Comparison of ENCODE assay signal across 13 cellular contexts in genomic region chrX:9867753-9868152, GRCh38.
"Had no signal": no experiment of that assay in that cellular context is flagged by ENCODE, and none has a peak within 500 bp of the region (broad histone marks: within the 10 kb centered on the region; RNA-seq: fewer than 3 reads in every experiment).

No MANE protein-coding gene starts in this region.

- H3K27ac ChIP-seq: tibial artery, vagina had no signal

- H3K4me1 ChIP-seq: tibial artery, vagina had no signal

- H3K36me3 ChIP-seq: tibial artery, vagina had no signal

- ATAC-seq: activated T-cell treated with anti-CD3 and anti-CD28 coated beads, Interleukin-2, amount 50 U/mL, for 72 hours; effector memory CD8-positive, alpha-beta T cell had no signal

- DNase-seq: activated CD4-positive, CD25-positive, alpha-beta regulatory T cell treated with anti-CD3 and anti-CD28 coated beads, Interleukin-2, amount 50 U/mL, for 72 hours; activated effector memory CD4-positive, alpha-beta T cell treated with anti-CD3 and anti-CD28 coated beads, Interleukin-2, amount 50 U/mL, for 16 hours; activated T-cell treated with anti-CD3 and anti-CD28 coated beads, Interleukin-2, amount 50 U/mL, for 72 hours; caudate nucleus; effector memory CD8-positive, alpha-beta T cell; foreskin fibroblast; hypothalamus; midbrain; stimulated activated CD4-positive, alpha-beta T cell treated with anti-CD3 and anti-CD28 coated beads, Interleukin-2, amount 100 ng/mL, for 24 hours; stimulated activated naive CD4-positive, alpha-beta T cell treated with Interleukin-2 at 50 U/mL for 16 hours; tibial artery had no signal

- H3K9me3 ChIP-seq: tibial artery, vagina had no signal

- H3K4me3 ChIP-seq: lung, tibial artery, vagina had no signal

- H3K27me3 ChIP-seq: tibial artery, vagina had no signal
